8 cellular contexts compared by ENCODE assay signal in genomic region chr7:100548459-100548858, GRCh38. TPM values are rescaled to one million over a fixed set of nuclear protein-coding genes. Genes with fewer than 3 reads are reported as not detected.
A peak's percentile ranks its signal among the peaks of the same experiment; 100 is the strongest.
DNase-seq lines count a peak whose midpoint lies in the region; ATAC-seq and TF ChIP-seq lines count a peak whose summit lies in the region.
"Not testable (repeated sequence)": the region's sequence is repeated elsewhere in the genome, so short reads cannot be mapped to it uniquely, and the experiment has no call there.

No MANE protein-coding gene starts in this region.

- intact Hi-C loops in OCI-LY7 (cut with micrococcal nuclease; ENCODE audit: unreplicated experiment); prostate gland (cut with DNase I): not testable (repeated sequence)
- intact Hi-C loops in ascending aorta (cut with DNase I) = loop anchor here (5.0 to 10.0 kb wide), 2 partner anchors 124 to 306 kb away; partner anchors contain the start of genes GNB2 and SLC12A9

- H3K36me3 Mint-ChIP-seq in activated CD4-positive, alpha-beta memory T cell treated with anti-CD3 and anti-CD28 coated beads, Interleukin-2, amount 10 ng/mL, durations not matched to agents 7 days and 5 days (ENCODE audit: low read depth) = peaks cover 43% of the 10 kb centered on the region

- H3K4me1 Mint-ChIP-seq in activated CD4-positive, alpha-beta memory T cell treated with anti-CD3 and anti-CD28 coated beads, Interleukin-2, amount 10 ng/mL, durations not matched to agents 7 days and 5 days = peaks cover 75% of the 10 kb centered on the region

- peaks cover 62% of the 10 kb centered on the region for H3K4me1 ChIP-seq in BLaER1
- H3K4me1 ChIP-seq in OCI-LY7 (ENCODE audit: insufficient read depth, low read length, poor library complexity, severe bottlenecking) = peaks cover 73% of the 10 kb centered on the region
- peaks cover 28 to 42% of the 10 kb centered on the region in 2 donors for H3K4me1 ChIP-seq in ascending aorta
- peaks cover 24 to 39% of the 10 kb centered on the region in 2 donors for H3K4me1 ChIP-seq in lung (ENCODE audit: control insufficient read depth in 2 of 2, insufficient read depth in 2 of 2, low read length in 2 of 2)
- peaks cover 44% of the 10 kb centered on the region for H3K4me1 ChIP-seq in prostate gland (replicated peaks)

- TF ChIP-seq POLR2A in prostate gland (IDR thresholded peaks at IDR 0.05) = not testable (repeated sequence)

- 69 to 78% methylated on average over 4 of the region's 4 CpGs for WGBS in lung, 2 donors
- 78% methylated on average over 4 of the region's 4 CpGs for WGBS in prostate gland

- not testable (repeated sequence) for H2AFZ ChIP-seq in OCI-LY7 (ENCODE audit: low read length)

- peak overlapping the region; percentile 47; the same call in 1 of the 2 replicates for H3K27ac ChIP-seq in BLaER1
- peak overlapping the region; percentile 46 for H3K27ac ChIP-seq in OCI-LY7 (ENCODE audit: low read depth, low read length, poor library complexity, severe bottlenecking)
- H3K27ac ChIP-seq in ascending aorta = peak overlapping the region; percentile 91 to 94
- peak overlapping the region; percentile 58 to 95 for H3K27ac ChIP-seq in lung (ENCODE audit: low read depth in 1 of 2, low read length in 1 of 2)
- peak overlapping the region; percentile 93 to 94 for H3K27ac ChIP-seq in prostate gland
- H3K27ac ChIP-seq in temporal lobe (ENCODE audit: low read depth, low read length) = peak overlapping the region; percentile 73

- not testable (repeated sequence) for H3K4me3 ChIP-seq in BLaER1; OCI-LY7 (ENCODE audit: low read depth, low read length, poor library complexity, severe bottlenecking); ascending aorta; fibroblast of pulmonary artery (replicated peaks; ENCODE audit: low read depth, low read length); lung; prostate gland

- DNase-seq in OCI-LY7 (ENCODE audit: low spot score); activated CD4-positive, alpha-beta memory T cell treated with anti-CD3 and anti-CD28 coated beads, Interleukin-2, amount 10 ng/mL, durations not matched to agents 7 days and 5 days; ascending aorta (ENCODE audit: low spot score in 2 of 2); lung (ENCODE audit: low spot score); prostate gland (ENCODE audit: low spot score): not testable (repeated sequence)
- DNase-seq in fibroblast of pulmonary artery (ENCODE audit: low read depth) = peak; percentile 39

- not testable (repeated sequence) for H3K9ac ChIP-seq in BLaER1

- not testable (repeated sequence) for H4K20me1 ChIP-seq in BLaER1; OCI-LY7 (ENCODE audit: insufficient read depth, low read length)

- H3K4me2 ChIP-seq in BLaER1 = peak overlapping the region; percentile 83
- peak overlapping the region; percentile 4; the same call in 1 of the 2 replicates for H3K4me2 ChIP-seq in OCI-LY7 (ENCODE audit: low read length)

- H3K27me3 ChIP-seq in BLaER1; ascending aorta; lung (ENCODE audit: control insufficient read depth, insufficient read depth); prostate gland (replicated peaks; ENCODE audit: insufficient read depth): not testable (repeated sequence)

- not testable (repeated sequence) for H3K9me3 Mint-ChIP-seq in activated CD4-positive, alpha-beta memory T cell treated with anti-CD3 and anti-CD28 coated beads, Interleukin-2, amount 10 ng/mL, durations not matched to agents 7 days and 5 days

- CTCF ChIA-PET in OCI-LY7 (lab: Charles Lee; ENCODE audit: unreplicated experiment) = interaction anchor here (0.5 to 1.0 kb wide), 2 partner anchors 11 to 20 kb away, joined by 3 to 4 read pairs; no protein-coding TSS in a partner anchor
- CTCF ChIA-PET in activated CD4-positive, alpha-beta memory T cell treated with anti-CD3 and anti-CD28 coated beads, Interleukin-2, amount 10 ng/mL, durations not matched to agents 7 days and 5 days (lab: Charles Lee) = interaction anchor here (0.9 to 11.6 kb wide), 5 partner anchors 9 to 157 kb away, joined by 3 to 144 read pairs (median 5); partner anchors contain the start of gene AGFG2

- H3K27ac Mint-ChIP-seq in activated CD4-positive, alpha-beta memory T cell treated with anti-CD3 and anti-CD28 coated beads, Interleukin-2, amount 10 ng/mL, durations not matched to agents 7 days and 5 days = peak overlapping the region; percentile 96

- not testable (repeated sequence) for H3K27me3 Mint-ChIP-seq in activated CD4-positive, alpha-beta memory T cell treated with anti-CD3 and anti-CD28 coated beads, Interleukin-2, amount 10 ng/mL, durations not matched to agents 7 days and 5 days

- peaks cover 36% of the 10 kb centered on the region; the same call in 1 of the 2 replicates for H3K79me2 ChIP-seq in OCI-LY7 (ENCODE audit: insufficient read depth, low read depth, low read length)

- POLR2A ChIA-PET in OCI-LY7 (lab: Charles Lee) = interaction anchor here (0.5 to 1.2 kb wide), 3 partner anchors 38 to 231 kb away, joined by 3 to 4 read pairs (median 3); partner anchors contain the start of gene FBXO24
- POLR2A ChIA-PET in activated CD4-positive, alpha-beta memory T cell treated with anti-CD3 and anti-CD28 coated beads, Interleukin-2, amount 10 ng/mL, durations not matched to agents 7 days and 5 days (lab: Charles Lee) = interaction anchor here (0.8 to 4.6 kb wide), 8 partner anchors 8 to 69 kb away, joined by 3 to 32 read pairs (median 4); partner anchors contain the start of genes AGFG2, FBXO24, LRCH4 and TSC22D4

- H3K9me2 ChIP-seq in OCI-LY7 (ENCODE audit: insufficient read depth, low read length) = not testable (repeated sequence)

- ATAC-seq in lung (ENCODE audit: insufficient read depth, low FRiP score) = not testable (repeated sequence)

- not testable (repeated sequence) for H3K9me3 ChIP-seq in BLaER1; OCI-LY7 (ENCODE audit: low read length); ascending aorta; lung (ENCODE audit: control insufficient read depth in 2 of 2, insufficient read depth in 1 of 2, low read length in 1 of 2); prostate gland

- H3K36me3 ChIP-seq in BLaER1 = peaks cover 34% of the 10 kb centered on the region
- H3K36me3 ChIP-seq in OCI-LY7 (ENCODE audit: insufficient read depth, low read length) = peaks cover 29% of the 10 kb centered on the region
- peaks cover 15 to 36% of the 10 kb centered on the region in 2 donors for H3K36me3 ChIP-seq in ascending aorta
- H3K36me3 ChIP-seq in lung (ENCODE audit: control insufficient read depth in 2 of 2, insufficient read depth in 2 of 2, low read length in 2 of 2) = peaks cover 0 to 12% of the 10 kb centered on the region in 2 donors
- not testable (repeated sequence) for H3K36me3 ChIP-seq in prostate gland

- TF ChIP-seq CTCF in OCI-LY7 (conservative IDR thresholded peaks at IDR 0.05; ENCODE audit: low read length); ascending aorta (IDR thresholded peaks at IDR 0.05); fibroblast of pulmonary artery (IDR thresholded peaks at IDR 0.05; ENCODE audit: low read length, missing control alignments); lung (IDR thresholded peaks at IDR 0.05; ENCODE audit: control extremely low read depth, extremely low read depth); prostate gland (IDR thresholded peaks at IDR 0.05): not testable (repeated sequence)

- H3K4me3 Mint-ChIP-seq in activated CD4-positive, alpha-beta memory T cell treated with anti-CD3 and anti-CD28 coated beads, Interleukin-2, amount 10 ng/mL, durations not matched to agents 7 days and 5 days = not testable (repeated sequence)

- not testable (repeated sequence) for BruUV-seq in OCI-LY7 (replicated peaks; lab: Mats Ljungman, UMichigan)

RNA-seq across cellular contexts. Expression of gene AGFG2, which starts 9.5 kb away (rescaled TPM):
- 7.9 and 11.5 TPM in 2 replicates for total RNA-seq in OCI-LY7 (2014; rRNA removed; shearing (Covaris generic))
- total RNA-seq in OCI-LY7 (2022) = 15.2 and 17.1 TPM in 2 replicates
- 10 to 100 TPM; 53.9 to 59.8 TPM for total RNA-seq in activated CD4-positive, alpha-beta memory T cell treated with anti-CD3 and anti-CD28 coated beads, Interleukin-2, amount 10 ng/mL, durations not matched to agents 7 days and 5 days
- 30.0 TPM for total RNA-seq in ascending aorta
- total RNA-seq in lung = 10 to 100 TPM; 22.8 to 36.0 TPM
- 10 to 100 TPM; 15.9 to 16.6 TPM for polyA plus RNA-seq in lung
- 10 to 100 TPM; 33.0 to 94.9 TPM for total RNA-seq in prostate gland
- 2.0 TPM for total RNA-seq in temporal lobe

RNA-seq across cellular contexts. Expression of gene SAP25, which starts 25.2 kb away (rescaled TPM):
- total RNA-seq in OCI-LY7 (2014; rRNA removed; shearing (Covaris generic)) = 1.2 and 1.5 TPM in 2 replicates
- total RNA-seq in OCI-LY7 (2022) (12.7 and 14.0 TPM in 2 replicates), ascending aorta (11.8 TPM), lung (1 to 10 TPM; 1.9 to 8.8 TPM), prostate gland (10 to 100 TPM in 1 of 2 donors, 1 to 10 TPM in 1; 2.5 to 19.5 TPM), temporal lobe (0.25 TPM)
- total RNA-seq in activated CD4-positive, alpha-beta memory T cell treated with anti-CD3 and anti-CD28 coated beads, Interleukin-2, amount 10 ng/mL, durations not matched to agents 7 days and 5 days = 10 to 100 TPM; 29.1 to 30.0 TPM
- 1 to 10 TPM; 3.7 to 9.9 TPM for polyA plus RNA-seq in lung

RNA-seq across cellular contexts. Expression of gene LRCH4, which starts 37.5 kb away (rescaled TPM):
- total RNA-seq in OCI-LY7 (2014; rRNA removed; shearing (Covaris generic)) = 30.3 and 39.2 TPM in 2 replicates
- total RNA-seq in OCI-LY7 (2022) = 72.0 and 75.5 TPM in 2 replicates
- total RNA-seq in activated CD4-positive, alpha-beta memory T cell treated with anti-CD3 and anti-CD28 coated beads, Interleukin-2, amount 10 ng/mL, durations not matched to agents 7 days and 5 days = 100 to 1,000 TPM; 199 to 204 TPM
- 113 TPM for total RNA-seq in ascending aorta
- total RNA-seq in lung = 100 to 1,000 TPM in 1 of 2 donors, 10 to 100 TPM in 1; 38.1 to 109 TPM
- 100 to 1,000 TPM in 1 of 2 donors, 10 to 100 TPM in 1; 81.7 to 103 TPM for polyA plus RNA-seq in lung
- 100 to 1,000 TPM in 1 of 2 donors, 10 to 100 TPM in 1; 66.8 to 202 TPM for total RNA-seq in prostate gland
- total RNA-seq in temporal lobe = 4.9 TPM

RNA-seq across cellular contexts. Expression of gene FBXO24, which starts 37.7 kb away (rescaled TPM):
- total RNA-seq in OCI-LY7 (2014; rRNA removed; shearing (Covaris generic)) = 0.16 TPM in 1 of 2 replicates, not detected in the other
- total RNA-seq in OCI-LY7 (2022) (1.2 and 1.7 TPM in 2 replicates), ascending aorta (not detected), lung (1 to 10 TPM in 1 of 2 donors, under 1 TPM in 1; 0.25 to 1.3 TPM), prostate gland (1 to 10 TPM; 2.3 to 9.7 TPM), temporal lobe (not detected)
- total RNA-seq in activated CD4-positive, alpha-beta memory T cell treated with anti-CD3 and anti-CD28 coated beads, Interleukin-2, amount 10 ng/mL, durations not matched to agents 7 days and 5 days = 1 to 10 TPM; 1.8 to 2.7 TPM
- polyA plus RNA-seq in lung = under 1 TPM; 0.30 to 0.35 TPM

RNA-seq across cellular contexts. Expression of gene PCOLCE, which starts 53.7 kb away (rescaled TPM):
- 8.8 and 27.6 TPM in 2 replicates for total RNA-seq in OCI-LY7 (2014; rRNA removed; shearing (Covaris generic))
- total RNA-seq in OCI-LY7 (2022) (32.3 and 38.3 TPM in 2 replicates), ascending aorta (124 TPM), lung (100 to 1,000 TPM in 1 of 2 donors, 10 to 100 TPM in 1; 53.6 to 105 TPM), prostate gland (10 to 100 TPM; 11.8 to 49.5 TPM), temporal lobe (6.9 TPM)
- 10 to 100 TPM; 16.0 to 18.7 TPM for total RNA-seq in activated CD4-positive, alpha-beta memory T cell treated with anti-CD3 and anti-CD28 coated beads, Interleukin-2, amount 10 ng/mL, durations not matched to agents 7 days and 5 days
- 10 to 100 TPM; 48.4 to 73.5 TPM for polyA plus RNA-seq in lung
